In genomic region chr2:118845005-118845842, GRCh38 we compare ENCODE assay signal across 11 cellular contexts. TPM values are rescaled to one million over a fixed set of nuclear protein-coding genes. Genes with fewer than 3 reads are reported as not detected.
A peak's percentile ranks its signal among the peaks of the same experiment; 100 is the strongest.
DNase-seq lines count a peak whose midpoint lies in the region; FAIRE-seq and TF ChIP-seq lines count a peak whose summit lies in the region.
"Had no signal": no experiment of that assay in that cellular context is flagged by ENCODE, and none has a peak within 500 bp of the region (broad histone marks: within the 10 kb centered on the region; RNA-seq: fewer than 3 reads in every experiment).

No MANE protein-coding gene starts in this region.

- CTCF ChIA-PET in endothelial cell of umbilical vein (lab: Charles Lee), result interaction anchor here (0.8 to 4.5 kb wide), 3 partner anchors 10 to 813 kb away, joined by 3 to 48 read pairs (median 3); no protein-coding TSS in a partner anchor

- no peak for TF ChIP-seq POLR2A in endothelial cell of umbilical vein (IDR thresholded peaks at IDR 0.05; ENCODE audit: low read depth, low read length)
- no peak for TF ChIP-seq POLR2A in vagina (IDR thresholded peaks at IDR 0.05)

- H3K4me2 ChIP-seq in endothelial cell of umbilical vein (ENCODE audit: insufficient read depth, low read length) (no peak overlapping the region), osteoblast (ENCODE audit: insufficient read depth, low read length) (peak overlapping the region; percentile 54)

- no TSS peak for BruUV-seq in endothelial cell of umbilical vein (replicated peaks; lab: Mats Ljungman, UMichigan)

- no peak for FAIRE-seq in endothelial cell of umbilical vein (lab: Jason Lieb, UNC)

- H3K27me3 ChIP-seq in endothelial cell of umbilical vein (ENCODE audit: control insufficient read depth in 2 of 2, insufficient read depth in 2 of 2, low read length in 2 of 2) (peaks cover 83 to 94% of the 10 kb centered on the region in 2 experiments), osteoblast (ENCODE audit: insufficient read depth, low read length) (peaks cover 81% of the 10 kb centered on the region), vagina (peaks cover 18% of the 10 kb centered on the region)

- no peak overlapping the region for H3K9ac ChIP-seq in endothelial cell of umbilical vein (replicated peaks; ENCODE audit: extremely low read depth, insufficient read depth, low read length)

- H3K9me3 ChIP-seq in endothelial cell of umbilical vein (replicated peaks; ENCODE audit: control insufficient read depth, insufficient read depth, low read length) (no peaks in the 10 kb centered on the region), osteoblast (ENCODE audit: low read depth, low read length) (no peaks in the 10 kb centered on the region), vagina (no peaks in the 10 kb centered on the region)

- dilution Hi-C loops in endothelial cell of umbilical vein (cut with MboI; ENCODE audit: extremely low pct_ligation_motif_present, low sequenced_read_pairs), result no loop called here

- DNase-seq in Daoy (ENCODE audit: low read depth) (peak; percentile 60), HS-27A (ENCODE audit: low read depth) (peak; percentile 46), endothelial cell of umbilical vein (ENCODE audit: low read depth, low spot score) (no peak), osteoblast (ENCODE audit: insufficient read length, low spot score, missing footprints) (peak; percentile 66), vagina (ENCODE audit: extremely low spot score in 2 of 2) (no peak), T1000 (lab: John Stamatoyannopoulos, UW) (no peak)
- DNase-seq in activated CD4-positive, CD25-positive, alpha-beta regulatory T cell treated with anti-CD3 and anti-CD28 coated beads, Interleukin-2, amount 50 U/mL, for 72 hours, result no peak
- DNase-seq: Kasumi-1; stimulated activated naive CD4-positive, alpha-beta T cell had no signal

- H3K27ac ChIP-seq in endothelial cell of umbilical vein (ENCODE audit: insufficient read depth, low read depth, low read length) (no peak overlapping the region), osteoblast (ENCODE audit: low read depth, low read length) (no peak overlapping the region), vagina (no peak overlapping the region)
- H3K27ac ChIP-seq: SK-N-MC had no signal

- no peak overlapping the region for H2AFZ ChIP-seq in endothelial cell of umbilical vein (ENCODE audit: low read depth, low read length)
- H2AFZ ChIP-seq in osteoblast (ENCODE audit: low read length), result no peak overlapping the region

- intact Hi-C loops in endothelial cell of umbilical vein (cut with micrococcal nuclease), result no loop called here
- intact Hi-C loops in vagina (cut with DNase I), result no loop called here

- POLR2A ChIA-PET in endothelial cell of umbilical vein (lab: Charles Lee), result no interaction called here

- no peaks in the 10 kb centered on the region for H3K9me1 ChIP-seq in endothelial cell of umbilical vein (replicated peaks; ENCODE audit: control insufficient read depth, extremely low read depth, insufficient read depth, low read length)

- no peaks in the 10 kb centered on the region for H3K36me3 ChIP-seq in endothelial cell of umbilical vein (ENCODE audit: control insufficient read depth in 2 of 2, extremely low read depth in 1 of 2, insufficient read depth in 2 of 2, low read length in 2 of 2)
- H3K36me3 ChIP-seq in osteoblast (ENCODE audit: insufficient read depth, low read length), result no peaks in the 10 kb centered on the region
- no peaks in the 10 kb centered on the region for H3K36me3 ChIP-seq in vagina

- H3K4me3 ChIP-seq in endothelial cell of umbilical vein (replicated peaks in 1 of 3; ENCODE audit: insufficient read depth in 1 of 3, low read depth in 1 of 3, low read length in 3 of 3), result no peak overlapping the region
- peak overlapping the region; percentile 64 for H3K4me3 ChIP-seq in osteoblast (ENCODE audit: insufficient read depth, low read length)
- no peak overlapping the region for H3K4me3 ChIP-seq in vagina
- H3K4me3 ChIP-seq: SK-N-MC had no signal

- H3K79me2 ChIP-seq in endothelial cell of umbilical vein (ENCODE audit: control insufficient read depth, insufficient read depth, low read length) (no peaks in the 10 kb centered on the region), osteoblast (ENCODE audit: insufficient read depth, low read length) (peaks cover 4% of the 10 kb centered on the region)

- H4K20me1 ChIP-seq in endothelial cell of umbilical vein (replicated peaks; ENCODE audit: control insufficient read depth, extremely low read depth, insufficient read depth, low read length), result no peaks in the 10 kb centered on the region
- no peaks in the 10 kb centered on the region for H4K20me1 ChIP-seq in osteoblast (ENCODE audit: insufficient read depth, low read length)

- TF ChIP-seq CTCF in endothelial cell of umbilical vein (IDR thresholded peaks at IDR 0.05; ENCODE audit: extremely low read depth in 1 of 2, insufficient read depth in 1 of 2, low read depth in 1 of 2, low read length in 2 of 2) (no peak), osteoblast (IDR thresholded peaks at IDR 0.05; ENCODE audit: extremely low read depth, low read depth, low read length) (no peak), vagina (IDR thresholded peaks at IDR 0.05) (no peak)

- H3K4me1 ChIP-seq in endothelial cell of umbilical vein (ENCODE audit: control insufficient read depth, extremely low read depth, insufficient read depth, low read length), result peaks cover 4% of the 10 kb centered on the region
- no peaks in the 10 kb centered on the region for H3K4me1 ChIP-seq in osteoblast (ENCODE audit: insufficient read depth, low read length)
- H3K4me1 ChIP-seq in vagina, result peaks cover 35% of the 10 kb centered on the region

TF ChIP-seq in endothelial cell of umbilical vein, 7 proteins besides CTCF, POLR2A, EP300 and RAD21:
- TF ChIP-seq JUN (IDR thresholded peaks at IDR 0.05; ENCODE audit: borderline replicate concordance, insufficient read depth, insufficient read length, low read depth) (no peak), EZH2 (IDR thresholded peaks at IDR 0.05; ENCODE audit: borderline replicate concordance, low read depth, low read length, severe bottlenecking) (peak; percentile 72), POLR2AphosphoS5 (IDR thresholded peaks at IDR 0.05; ENCODE audit: insufficient read depth, low read depth, low read length) (no peak), FOS (IDR thresholded peaks at IDR 0.05; ENCODE audit: borderline replicate concordance, insufficient read depth, low read length) (no peak), MYC (IDR thresholded peaks at IDR 0.05; ENCODE audit: low read depth, low read length) (no peak)

RNA-seq across cellular contexts. Expression of gene EN1, which starts 2.2 kb away (rescaled TPM):
- 1.8 and 3.2 TPM in 2 replicates for total RNA-seq in Daoy (2014; rRNA removed; shearing (Covaris generic))
- total RNA-seq in endothelial cell of umbilical vein (not detected in 2 replicates), osteoblast (0.29 and 0.72 TPM in 2 replicates), vagina (not detected)
- not detected in 2 replicates for polyA plus RNA-seq in endothelial cell of umbilical vein
- not detected in 2 replicates for polyA plus RNA-seq in endothelial cell of umbilical vein (2011; cell fraction: cytosol; rRNA removed)
- not detected in 2 replicates for polyA plus RNA-seq in endothelial cell of umbilical vein (2011; cell fraction: nucleus; rRNA removed)
- polyA plus RNA-seq in endothelial cell of umbilical vein (2012), result not detected in 2 replicates
- not detected in 2 replicates for polyA minus RNA-seq in endothelial cell of umbilical vein
- not detected for polyA minus RNA-seq in endothelial cell of umbilical vein (2011; cell fraction: cytosol; rRNA and poly(A)+ RNA removed)
- not detected in 2 replicates for polyA minus RNA-seq in endothelial cell of umbilical vein (2011; cell fraction: nucleus; rRNA and poly(A)+ RNA removed)
- total RNA-seq: fibroblast of villous mesenchyme had no signal

Comparison
In these comparisons a context has a peak if more than half of its experiments do, and no peak if none do; other contexts are left out.
1. DNase-seq: peak in Daoy (single experiment), HS-27A (single experiment) and osteoblast (single experiment); none in endothelial cell of umbilical vein (single experiment), vagina (0 of 2), activated CD4-positive, CD25-positive, alpha-beta regulatory T cell treated with anti-CD3 and anti-CD28 coated beads, Interleukin-2, amount 50 U/mL, for 72 hours (single experiment) and T1000 (single experiment).